ENCODE assay signal across 8 cellular contexts in genomic region chr19:19461671-19462622, GRCh38. TPM values are rescaled to one million over a fixed set of nuclear protein-coding genes. Genes with fewer than 3 reads are reported as not detected.
DNase-seq lines count a peak whose midpoint lies in the region; ATAC-seq and TF ChIP-seq lines count a peak whose summit lies in the region.

No MANE protein-coding gene starts in this region.

- H3K9me2 ChIP-seq in PC-3 (replicated peaks; ENCODE audit: low read length): no peaks in the 10 kb centered on the region

- H3K4me1 ChIP-seq in BE2C (peaks cover 42% of the 10 kb centered on the region), adipocyte (ENCODE audit: control insufficient read depth, insufficient read depth, low read length) (peaks cover 70% of the 10 kb centered on the region), rectal smooth muscle tissue (ENCODE audit: control insufficient read depth, insufficient read depth, low read length) (peaks cover 38% of the 10 kb centered on the region), PC-3 (ENCODE audit: insufficient read depth, low read length) (peaks cover 19% of the 10 kb centered on the region)

- intact Hi-C loops in left cardiac atrium (cut with DNase I) (no loop called here), PC-3 (cut with micrococcal nuclease) (no loop called here)

- peaks cover 18% of the 10 kb centered on the region; the same call in 1 of the 2 replicates for H4K20me1 ChIP-seq in PC-3 (ENCODE audit: low read length)

- H3K9me3 ChIP-seq in BE2C: no peaks in the 10 kb centered on the region; the same call in 1 of the 2 replicates
- H3K9me3 ChIP-seq in adipocyte (ENCODE audit: control insufficient read depth, low read length): no peaks in the 10 kb centered on the region
- no peaks in the 10 kb centered on the region for H3K9me3 ChIP-seq in PC-3 (ENCODE audit: low read length)

- peak overlapping the region; percentile 29 for H3K4me3 ChIP-seq in BE2C (ENCODE audit: low read depth, low read length)
- H3K4me3 ChIP-seq in adipocyte (ENCODE audit: low read length): peak overlapping the region; percentile 8
- H3K4me3 ChIP-seq in rectal smooth muscle tissue (ENCODE audit: low read length): peak overlapping the region; percentile 42
- H3K4me3 ChIP-seq in PC-3 (ENCODE audit: low read length): no peak overlapping the region

- no peak overlapping the region for H2AFZ ChIP-seq in PC-3 (ENCODE audit: low read length)

- POLR2A ChIA-PET in PC-3 (lab: Charles Lee; ENCODE audit: unreplicated experiment): no interaction called here

- no peak for TF ChIP-seq CTCF in BE2C (IDR thresholded peaks at IDR 0.05; ENCODE audit: low read depth, low read length)
- TF ChIP-seq CTCF in PC-3 (conservative IDR thresholded peaks at IDR 0.05; ENCODE audit: low read depth, low read length): no peak

- H3K79me2 ChIP-seq in PC-3 (ENCODE audit: low read length): peaks cover 75% of the 10 kb centered on the region

- H3K36me3 ChIP-seq in BE2C (peaks cover 25% of the 10 kb centered on the region), adipocyte (ENCODE audit: control insufficient read depth, insufficient read depth, low read length, severe bottlenecking) (peaks cover 20% of the 10 kb centered on the region), rectal smooth muscle tissue (ENCODE audit: control insufficient read depth, insufficient read depth, low read length) (peaks cover 10% of the 10 kb centered on the region), PC-3 (ENCODE audit: low read depth, low read length) (peaks cover 27% of the 10 kb centered on the region)

- no peak overlapping the region for H3K4me2 ChIP-seq in PC-3 (ENCODE audit: low read length)

- DNase-seq in BE2C (peak; percentile 96), NCI-H1092 (lab: John Stamatoyannopoulos, UW) (peak; percentile 51), adipocyte (ENCODE audit: low read depth) (peak; percentile 38), left cardiac atrium (peak; percentile 77), EL (no peak), PC-3 (no peak)

- H3K9ac ChIP-seq in adipocyte (ENCODE audit: low read length) (peak overlapping the region; percentile 70), rectal smooth muscle tissue (ENCODE audit: low read length) (no peak overlapping the region), PC-3 (ENCODE audit: low read length) (no peak overlapping the region)

- H3K27ac ChIP-seq in rectal smooth muscle tissue (ENCODE audit: low read depth, low read length) (peak overlapping the region; percentile 51), PC-3 (ENCODE audit: low read length) (no peak overlapping the region)

- CTCF ChIA-PET in PC-3 (lab: Charles Lee): no interaction called here

- H3K27me3 ChIP-seq in BE2C (no peaks in the 10 kb centered on the region), adipocyte (replicated peaks; ENCODE audit: control insufficient read depth, insufficient read depth, low read length) (no peaks in the 10 kb centered on the region), rectal smooth muscle tissue (ENCODE audit: control insufficient read depth, insufficient read depth, low read length) (no peaks in the 10 kb centered on the region), PC-3 (ENCODE audit: low read length) (no peaks in the 10 kb centered on the region)

- H3F3A ChIP-seq in PC-3 (ENCODE audit: low read length, unreplicated experiment): no peaks in the 10 kb centered on the region

- ATAC-seq in left cardiac atrium: peak; percentile 59 to 70
- no peak for ATAC-seq in HG02763 (IDR thresholded peaks at IDR 0.05; ENCODE audit: unreplicated experiment)
- no peak for ATAC-seq in PC-3

- no TSS peak for BruUV-seq in PC-3 (replicated peaks; lab: Mats Ljungman, UMichigan)

RNA-seq across cellular contexts. Expression of gene TSSK6, which starts 53.4 kb away (rescaled TPM):
- polyA plus RNA-seq in BE2C (2012; ENCODE audit: insufficient read depth, insufficient read length, low read depth): 1.5 TPM
- total RNA-seq in left cardiac atrium (under 1 TPM; 0.50 to 0.88 TPM), PC-3 (2014; rRNA removed) (4.5 and 4.9 TPM in 2 replicates)

RNA-seq across cellular contexts. Expression of gene NDUFA13, which starts 54.1 kb away (rescaled TPM):
- polyA plus RNA-seq in BE2C (2012; ENCODE audit: insufficient read depth, insufficient read length, low read depth): 1,465 TPM
- 100 to 1,000 TPM; 850 to 852 TPM for total RNA-seq in left cardiac atrium
- 380 and 481 TPM in 2 replicates for total RNA-seq in PC-3 (2014; rRNA removed)

RNA-seq across cellular contexts. Expression of gene GATAD2A, which starts 56.5 kb away (rescaled TPM):
- polyA plus RNA-seq in BE2C (2012; ENCODE audit: insufficient read depth, insufficient read length, low read depth): 76.3 TPM
- total RNA-seq in left cardiac atrium (10 to 100 TPM; 34.2 to 62.3 TPM), PC-3 (2014; rRNA removed) (104 and 143 TPM in 2 replicates)

Comparison
In these comparisons a context has a peak if more than half of its experiments do, and no peak if none do; other contexts are left out.
1. DNase-seq: peak in BE2C (single experiment), NCI-H1092 (single experiment), adipocyte (single experiment) and left cardiac atrium (single experiment); none in EL (single experiment) and PC-3 (single experiment).
2. ATAC-seq: peak in left cardiac atrium (2 of 2); none in HG02763 (single experiment) and PC-3 (single experiment).